Comparison of ENCODE assay signal across 9 cellular contexts in genomic region chr3:32934150-32934742, GRCh38. TPM values are rescaled to one million over a fixed set of nuclear protein-coding genes. Genes with fewer than 3 reads are reported as not detected.
DNase-seq lines count a peak whose midpoint lies in the region; ATAC-seq, FAIRE-seq and TF ChIP-seq lines count a peak whose summit lies in the region.
"Had no signal": no experiment of that assay in that cellular context is flagged by ENCODE, and none has a peak within 500 bp of the region (broad histone marks: within the 10 kb centered on the region; RNA-seq: fewer than 3 reads in every experiment).

No MANE protein-coding gene starts in this region.

- no peak overlapping the region for H3K9ac ChIP-seq in KMS-11

- no peaks in the 10 kb centered on the region for H3K27me3 ChIP-seq in KMS-11 (ENCODE audit: insufficient read depth, low read depth)
- H3K27me3 ChIP-seq in bronchial epithelial cell (ENCODE audit: control insufficient read depth, insufficient read depth, low read length): no peaks in the 10 kb centered on the region
- H3K27me3 ChIP-seq: SJSA1 had no signal

- no peak overlapping the region for H3K27ac Mint-ChIP-seq in nephron progenitor cell

- H3K36me3 ChIP-seq in KMS-11 (ENCODE audit: insufficient read depth) (no peaks in the 10 kb centered on the region), bronchial epithelial cell (ENCODE audit: control insufficient read depth, insufficient read depth, low read length) (no peaks in the 10 kb centered on the region)
- H3K36me3 ChIP-seq: SJSA1 had no signal

- DNase-seq in ELR (ENCODE audit: low read depth) (peak; percentile 48), bronchial epithelial cell (ENCODE audit: low read depth) (peak; percentile 19), nephron progenitor cell (peak; percentile 24), hepatic stellate cell (ENCODE audit: low spot score) (no peak), NCI-H345 (lab: John Stamatoyannopoulos, UW) (no peak)

- H3K79me2 ChIP-seq in KMS-11 (ENCODE audit: insufficient read depth, low read depth): no peaks in the 10 kb centered on the region

- H3K27me3 Mint-ChIP-seq in nephron progenitor cell (ENCODE audit: low read depth, poor library complexity): peaks cover 5% of the 10 kb centered on the region

- peaks cover 21% of the 10 kb centered on the region for H3K9me3 Mint-ChIP-seq in nephron progenitor cell

- peak; percentile 55; the same call in 1 of the 2 replicates for TF ChIP-seq CTCF in KMS-11 (conservative IDR thresholded peaks at IDR 0.05; ENCODE audit: low read depth, low read length)
- TF ChIP-seq CTCF in bronchial epithelial cell (IDR thresholded peaks at IDR 0.05; ENCODE audit: insufficient read depth, low read length, severe bottlenecking): peak; percentile 56
- TF ChIP-seq CTCF in nephron progenitor cell (IDR thresholded peaks at IDR 0.05): peak; percentile 77

- H3K36me3 Mint-ChIP-seq in nephron progenitor cell (ENCODE audit: low read depth): no peaks in the 10 kb centered on the region

- no peaks in the 10 kb centered on the region for H4K20me1 ChIP-seq in KMS-11 (ENCODE audit: insufficient read depth)

- FAIRE-seq in bronchial epithelial cell (lab: Jason Lieb, UNC): no peak

- H3K27ac ChIP-seq in KMS-11: no peak overlapping the region
- H3K27ac ChIP-seq: SJSA1 had no signal

- no peak for ATAC-seq in GM18517 (IDR thresholded peaks at IDR 0.05; ENCODE audit: unreplicated experiment)
- ATAC-seq in HG02678 (IDR thresholded peaks at IDR 0.05; ENCODE audit: unreplicated experiment): no peak

- peaks cover 13% of the 10 kb centered on the region for H3K4me1 Mint-ChIP-seq in nephron progenitor cell

- H3K4me1 ChIP-seq in KMS-11 (ENCODE audit: low read depth, poor library complexity, severe bottlenecking): peaks cover 6% of the 10 kb centered on the region
- H3K4me1 ChIP-seq: SJSA1 had no signal

- H3K4me3 ChIP-seq in KMS-11 (IDR thresholded peaks at IDR 0.05; ENCODE audit: insufficient read depth, low read depth, low read length): no peak overlapping the region
- no peak overlapping the region for H3K4me3 ChIP-seq in bronchial epithelial cell (ENCODE audit: low read depth, low read length)
- H3K4me3 ChIP-seq: SJSA1 had no signal

- no peak overlapping the region for H3K4me2 ChIP-seq in KMS-11

- no peak overlapping the region for H3K4me3 Mint-ChIP-seq in nephron progenitor cell

- H2AFZ ChIP-seq in KMS-11 (ENCODE audit: low read depth): no peak overlapping the region

RNA-seq across cellular contexts. Expression of gene CCR4, which starts 17.2 kb away (rescaled TPM):
- not detected in 2 replicates for total RNA-seq in bronchial epithelial cell
- total RNA-seq: SJSA1 had no signal

Comparison
In these comparisons a context has a peak if more than half of its experiments do, and no peak if none do; other contexts are left out.
1. DNase-seq: peak in ELR (single experiment), bronchial epithelial cell (single experiment) and nephron progenitor cell (single experiment); none in hepatic stellate cell (single experiment) and NCI-H345 (single experiment).
2. Peak in every context shown above with its lines, with median percentiles within 50 percentile points of each other: CTCF ChIP-seq.